In genomic region chr6:144353871-144354314, GRCh38 we compare ENCODE assay signal across 1 cellular context.
TF ChIP-seq lines count a peak whose summit lies in the region.

No MANE protein-coding gene starts in this region.

TF ChIP-seq in SK-N-SH treated with all-trans-retinoic acid at 6 μM for 48 hours, 23 proteins besides CTCF, POLR2A, EP300 and RAD21 (continued from another document):
- TF ChIP-seq TSHZ2 (CRISPR knock-in tag; IDR thresholded peaks at IDR 0.05) (no peak), TCF4 (CRISPR knock-in tag; IDR thresholded peaks at IDR 0.05; ENCODE audit: borderline replicate concordance) (no peak)
